8 cellular contexts compared by ENCODE assay signal in the genomic region with DNA sequence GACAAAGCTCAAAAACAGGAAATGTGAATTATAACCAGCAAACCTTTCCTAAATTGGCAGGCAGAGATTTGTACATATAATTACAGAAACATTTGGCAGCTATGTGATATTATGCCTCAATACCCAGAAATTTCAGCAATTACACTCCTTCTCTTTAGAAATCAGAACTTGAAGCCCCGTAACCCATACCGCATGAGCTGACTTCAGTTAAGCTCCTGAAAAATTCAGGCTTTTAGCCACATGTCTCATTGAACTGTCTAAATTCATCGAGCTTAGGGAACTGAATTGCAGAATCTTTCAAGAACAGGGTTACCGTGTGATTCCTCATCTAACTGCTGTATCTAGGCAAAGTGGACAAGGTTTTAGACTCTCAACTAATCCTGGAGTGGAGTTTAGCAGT.
"Had no signal": no experiment of that assay in that cellular context is flagged by ENCODE, and none has a peak within 500 bp of the region (broad histone marks: within the 10 kb centered on the region; RNA-seq: fewer than 3 reads in every experiment).

No MANE protein-coding gene starts in this region.

- ATAC-seq: K562 had no signal

- H2AFZ ChIP-seq: GM23248 had no signal

- H3K4me1 Mint-ChIP-seq: H9 had no signal

- FAIRE-seq: H54, HTR-8/SVneo, K562 had no signal

- H3K4me3 ChIP-seq: GM23248, K562 had no signal

- H3K9me3 Mint-ChIP-seq: H9 had no signal

- H3K27ac ChIP-seq: GM23248 had no signal

- H3K9ac ChIP-seq: GM23248 had no signal

- DNase-seq: GM23248, GOT3, H9, HCEC 1CT, IMR-90 had no signal

- H3K27ac Mint-ChIP-seq: H9 had no signal

- H3K4me3 Mint-ChIP-seq: H9 had no signal
